In genomic region chr17:36994438-36994837, GRCh38 we compare ENCODE assay signal across 21 cellular contexts. TPM values are rescaled to one million over a fixed set of nuclear protein-coding genes. Genes with fewer than 3 reads are reported as not detected.
DNase-seq lines count a peak whose midpoint lies in the region; TF ChIP-seq lines count a peak whose summit lies in the region.
"Had no signal": no experiment of that assay in that cellular context is flagged by ENCODE, and none has a peak within 500 bp of the region (broad histone marks: within the 10 kb centered on the region; RNA-seq: fewer than 3 reads in every experiment).

No MANE protein-coding gene starts in this region.

- DNase-seq in GM04504 (ENCODE audit: low read depth) (peak; percentile 44), adipocyte (ENCODE audit: low read depth) (peak; percentile 12), hepatocyte (ENCODE audit: low spot score) (no peak), midbrain (lab: John Stamatoyannopoulos, UW) (no peak), spleen (no peak), ascending aorta (ENCODE audit: low spot score in 2 of 2) (no peak)
- no peak for DNase-seq in activated naive CD4-positive, alpha-beta T cell treated with anti-CD3 and anti-CD28 coated beads, Interleukin-2, amount 50 U/mL, for 16 hours
- DNase-seq: activated CD4-positive, alpha-beta T cell treated with anti-CD3 and anti-CD28 coated beads, Interleukin-2, amount 50 U/mL, for 1 hour; activated effector memory CD4-positive, alpha-beta T cell treated with Interleukin-2 at 50 U/mL for 16 hours; activated naive CD8-positive, alpha-beta T cell treated with anti-CD3 and anti-CD28 coated beads, Interleukin-2, amount 50 U/mL, for 24 hours; erythroblast; GOT3; left ventricle myocardium inferior; NCI-H1694; OCI-M1; SHP77; upper lobe of left lung had no signal

- H2AFZ ChIP-seq in hepatocyte, result no peak overlapping the region

- H3K27me3 ChIP-seq in adipocyte (replicated peaks; ENCODE audit: control insufficient read depth, insufficient read depth, low read length) (no peaks in the 10 kb centered on the region), hepatocyte (no peaks in the 10 kb centered on the region), spleen (replicated peaks in 1 of 7) (no peaks in the 10 kb centered on the region), ascending aorta (no peaks in the 10 kb centered on the region)
- H3K27me3 ChIP-seq: BLaER1 treated with 17β-estradiol and CSF1 and Interleukin-3, amounts not matched to agents 10 nM and 100 nM; neutrophil; upper lobe of left lung had no signal

- no peak overlapping the region for H3K9ac ChIP-seq in adipocyte (ENCODE audit: low read length)
- H3K9ac ChIP-seq: BLaER1 treated with 17β-estradiol and CSF1 and Interleukin-3, amounts not matched to agents 10 nM and 100 nM had no signal

- TF ChIP-seq CTCF in hepatocyte (IDR thresholded peaks at IDR 0.05; ENCODE audit: poor library complexity) (no peak), spleen (IDR thresholded peaks at IDR 0.05 in 8 of 11, conservative IDR thresholded peaks at IDR 0.05 in 3 of 11) (no peak), ascending aorta (IDR thresholded peaks at IDR 0.05) (no peak)

- peaks cover 6% of the 10 kb centered on the region for H3K4me1 ChIP-seq in adipocyte (ENCODE audit: control insufficient read depth, insufficient read depth, low read length)
- no peaks in the 10 kb centered on the region for H3K4me1 ChIP-seq in hepatocyte (ENCODE audit: insufficient read depth)
- H3K4me1 ChIP-seq in spleen, result peaks cover 0 to 1% (median 0%) of the 10 kb centered on the region in 6 donors
- no peaks in the 10 kb centered on the region for H3K4me1 ChIP-seq in ascending aorta
- H3K4me1 ChIP-seq: left ventricle myocardium inferior, upper lobe of left lung had no signal

- intact Hi-C loops in spleen (cut with DNase I; ENCODE audit: low total_unique reads) (no loop called here), ascending aorta (cut with DNase I) (no loop called here)

- H3K36me3 ChIP-seq in adipocyte (ENCODE audit: control insufficient read depth, insufficient read depth, low read length, severe bottlenecking) (peaks cover 87% of the 10 kb centered on the region), hepatocyte (replicated peaks; ENCODE audit: insufficient read depth, low read depth) (no peaks in the 10 kb centered on the region), spleen (peaks cover 0 to 100% (median 74%) of the 10 kb centered on the region in 6 donors), ascending aorta (peaks cover 35 to 56% of the 10 kb centered on the region in 2 donors)

- H3K79me2 ChIP-seq in hepatocyte, result peaks cover 3% of the 10 kb centered on the region

- no peaks in the 10 kb centered on the region for H4K20me1 ChIP-seq in hepatocyte (ENCODE audit: insufficient read depth, poor library complexity, severe bottlenecking)

- H3K4me3 ChIP-seq in adipocyte (ENCODE audit: low read length) (no peak overlapping the region), hepatocyte (no peak overlapping the region), spleen (no peak overlapping the region), ascending aorta (no peak overlapping the region)
- H3K4me3 ChIP-seq: BLaER1 treated with 17β-estradiol and CSF1 and Interleukin-3, amounts not matched to agents 10 nM and 100 nM; GM12878; left ventricle myocardium inferior; upper lobe of left lung had no signal

- 64% methylated on average over 3 of the region's 3 CpGs for WGBS in hepatocyte (ENCODE audit: low lambda C conversion rate, missing lambda C conversion rate)
- 92 to 96% (median 95%) methylated on average over 3 of the region's 3 CpGs for WGBS in spleen, 5 donors

- no peak overlapping the region for H3K4me2 ChIP-seq in hepatocyte
- H3K4me2 ChIP-seq: BLaER1 treated with 17β-estradiol and CSF1 and Interleukin-3, amounts not matched to agents 10 nM and 100 nM had no signal

- H3K9me3 ChIP-seq in adipocyte (ENCODE audit: control insufficient read depth, low read length), result no peaks in the 10 kb centered on the region
- H3K9me3 ChIP-seq in hepatocyte (ENCODE audit: low read depth), result no peaks in the 10 kb centered on the region
- no peaks in the 10 kb centered on the region for H3K9me3 ChIP-seq in spleen
- H3K9me3 ChIP-seq in ascending aorta, result no peaks in the 10 kb centered on the region
- H3K9me3 ChIP-seq: left ventricle myocardium inferior, neutrophil, upper lobe of left lung had no signal

- no peak for TF ChIP-seq POLR2A in spleen (IDR thresholded peaks at IDR 0.05)

- H3K27ac ChIP-seq in hepatocyte (peak overlapping the region; percentile 4), spleen (no peak overlapping the region), ascending aorta (no peak overlapping the region)
- H3K27ac ChIP-seq: BLaER1 treated with 17β-estradiol and CSF1 and Interleukin-3, amounts not matched to agents 10 nM and 100 nM; left ventricle myocardium inferior; neutrophil; upper lobe of left lung had no signal

- H3K9me2 ChIP-seq in hepatocyte (replicated peaks; ENCODE audit: insufficient read depth), result no peaks in the 10 kb centered on the region

RNA-seq across cellular contexts. Expression of gene AATF, which starts 45.7 kb away (rescaled TPM):
- total RNA-seq in hepatocyte (31.2 and 35.2 TPM in 2 replicates), spleen (10 to 100 TPM; 30.4 to 59.0 (median 41.7) TPM), ascending aorta (19.5 TPM)
- polyA plus RNA-seq in hepatocyte (35.7 and 43.3 TPM in 2 replicates), spleen (10 to 100 TPM; 28.7 to 32.8 (median 32.0) TPM)

RNA-seq across cellular contexts. Expression of gene LHX1, which starts 57.2 kb away (rescaled TPM):
- not detected in 2 replicates for total RNA-seq in hepatocyte
- 0.35 TPM in 1 of 2 replicates, not detected in the other for polyA plus RNA-seq in hepatocyte
- not detected for total RNA-seq in spleen
- polyA plus RNA-seq in spleen, result not detected
- not detected for total RNA-seq in ascending aorta
- total RNA-seq: cardiac septum, GM12878, left ventricle myocardium inferior, upper lobe of left lung had no signal
- polyA plus RNA-seq: GM12878 had no signal

Comparison
In these comparisons a context has a peak if more than half of its experiments do, and no peak if none do; other contexts are left out.
1. DNase-seq: peak in GM04504 (single experiment) and adipocyte (single experiment); none in hepatocyte (single experiment), activated naive CD4-positive, alpha-beta T cell treated with anti-CD3 and anti-CD28 coated beads, Interleukin-2, amount 50 U/mL, for 16 hours (single experiment), midbrain (single experiment), spleen (single experiment) and ascending aorta (0 of 2).